In the genomic region with DNA sequence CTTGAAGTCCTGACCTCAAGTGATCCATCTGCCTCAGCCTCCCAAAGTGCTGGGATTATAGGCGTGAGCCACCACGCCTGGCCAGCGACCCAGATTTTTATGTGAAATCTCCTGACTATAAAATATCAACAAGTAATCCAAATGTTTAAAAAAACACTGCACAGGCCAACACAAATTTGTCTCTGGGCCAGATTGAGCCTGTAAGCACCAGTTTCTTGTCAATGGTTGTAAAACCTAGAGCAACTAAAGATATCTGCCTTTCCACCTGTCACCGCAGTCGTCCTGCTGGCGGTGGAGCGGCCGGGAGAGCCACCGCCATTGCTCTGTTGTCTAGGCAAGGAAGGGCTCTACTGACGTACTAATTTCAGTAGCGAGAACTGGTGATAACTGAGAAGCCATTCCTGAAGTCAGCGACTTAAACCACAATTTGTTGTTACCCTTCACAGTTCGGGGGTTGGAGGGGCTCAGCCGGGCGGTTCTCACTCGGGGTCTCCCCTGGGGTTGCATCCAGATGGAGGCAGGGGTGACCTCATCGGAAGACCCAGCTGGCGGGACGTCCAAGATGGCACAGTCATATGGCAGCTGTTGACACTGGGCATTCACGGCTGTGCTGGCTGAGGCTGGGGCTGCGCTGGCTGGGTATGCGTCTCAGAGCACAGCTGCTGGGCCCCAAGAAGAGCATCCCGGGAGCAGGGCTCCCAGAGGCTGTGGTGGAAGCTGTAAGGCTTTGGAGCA, we compare ENCODE assay signal across 24 cellular contexts. TPM values are rescaled to one million over a fixed set of nuclear protein-coding genes. Genes with fewer than 3 reads are reported as not detected.
DNase-seq lines count a peak whose midpoint lies in the region; ATAC-seq and TF ChIP-seq lines count a peak whose summit lies in the region.
"Had no signal": no experiment of that assay in that cellular context is flagged by ENCODE, and none has a peak within 500 bp of the region (broad histone marks: within the 10 kb centered on the region; RNA-seq: fewer than 3 reads in every experiment).

No MANE protein-coding gene starts in this region.

- in situ Hi-C loops in ACHN (cut with HindIII; ENCODE audit: low pct_ligation_motif_present, low pct_unique_long_range_greater_than_20kb, low sequenced_read_pairs) = no loop called here

- peaks cover 7% of the 10 kb centered on the region for H3K9me3 Mint-ChIP-seq in WTC11
- no peaks in the 10 kb centered on the region for H3K9me3 Mint-ChIP-seq in activated T-helper 2 cell treated with anti-CD3 and anti-CD28 coated beads, Interferon-gamma antibody, Interleukin-2, Interleukin-4, amounts not matched to agents 10 μg/mL and 5 μg/mL and 100 μg/mL, durations not matched to agents 14 hours and 24 hours and 36 hours

- H3K27me3 ChIP-seq in left ventricle myocardium inferior (ENCODE audit: low read depth) (no peaks in the 10 kb centered on the region), right atrium auricular region (no peaks in the 10 kb centered on the region), tibial artery (no peaks in the 10 kb centered on the region)

- no peak for ATAC-seq in WTC11
- peak; percentile 78 for ATAC-seq in mucosa of descending colon
- ATAC-seq: esophagus mucosa, gastrocnemius medialis had no signal

- no peak overlapping the region for H3K4me3 Mint-ChIP-seq in WTC11
- H3K4me3 Mint-ChIP-seq in activated T-helper 2 cell treated with anti-CD3 and anti-CD28 coated beads, Interferon-gamma antibody, Interleukin-2, Interleukin-4, amounts not matched to agents 10 μg/mL and 5 μg/mL and 100 μg/mL, durations not matched to agents 14 hours and 24 hours and 36 hours (ENCODE audit: low read depth) = no peak overlapping the region

- H3K36me3 Mint-ChIP-seq in WTC11 = peaks cover 33% of the 10 kb centered on the region
- peaks cover 15% of the 10 kb centered on the region for H3K36me3 Mint-ChIP-seq in activated T-helper 2 cell treated with anti-CD3 and anti-CD28 coated beads, Interferon-gamma antibody, Interleukin-2, Interleukin-4, amounts not matched to agents 10 μg/mL and 5 μg/mL and 100 μg/mL, durations not matched to agents 14 hours and 24 hours and 36 hours (ENCODE audit: low read depth)

- no peak for DNase-seq in left ventricle myocardium inferior
- no peak for DNase-seq in right atrium auricular region (ENCODE audit: low spot score)
- no peak for DNase-seq in WTC11 (ENCODE audit: low spot score)
- peak in 1 of 3 donors; percentile 54 for DNase-seq in mucosa of descending colon
- no peak for DNase-seq in tibial artery
- no peak for DNase-seq in ACHN
- DNase-seq in germinal center (ENCODE audit: low spot score) = no peak
- no peak for DNase-seq in activated T-helper 2 cell treated with anti-CD3 and anti-CD28 coated beads, Interferon-gamma antibody, Interleukin-2, Interleukin-4, amounts not matched to agents 10 μg/mL and 5 μg/mL and 100 μg/mL, durations not matched to agents 14 hours and 24 hours and 36 hours (ENCODE audit: low spot score)
- DNase-seq: activated CD4-positive, alpha-beta T cell treated with anti-CD3 and anti-CD28 coated beads for 1 hour; activated gamma-delta T cell treated with Interleukin-2 at 50 U/mL for 16 hours; AML-193; COR-L47; DMS79 treated with DMSO at 0.1 percent for 48 hours; effector memory CD4-positive, alpha-beta T cell; gastrocnemius medialis; H7; midbrain; NCI-H1092; NCI-H2081 treated with DMSO at 0.1 percent for 48 hours; NCI-H510A; PC-9; SIG-M5 had no signal

- TF ChIP-seq CTCF in left ventricle myocardium inferior (IDR thresholded peaks at IDR 0.05; ENCODE audit: borderline replicate concordance) = no peak
- TF ChIP-seq CTCF in right atrium auricular region (IDR thresholded peaks at IDR 0.05) = no peak
- TF ChIP-seq CTCF in WTC11 (IDR thresholded peaks at IDR 0.05) = no peak
- TF ChIP-seq CTCF in mucosa of descending colon (IDR thresholded peaks at IDR 0.05) = no peak
- TF ChIP-seq CTCF in tibial artery (IDR thresholded peaks at IDR 0.05) = peak in 1 of 2 experiments; percentile 14

- CTCF ChIA-PET in WTC11 (lab: Charles Lee) = no interaction called here

- H3K4me3 ChIP-seq in left ventricle myocardium inferior (no peak overlapping the region), right atrium auricular region (no peak overlapping the region), mucosa of descending colon (no peak overlapping the region), tibial artery (no peak overlapping the region)
- H3K4me3 ChIP-seq: gastrocnemius medialis, PC-9, skin epidermis had no signal

- H3K27ac ChIP-seq in left ventricle myocardium inferior (replicated peaks) (peak overlapping the region; percentile 40), right atrium auricular region (no peak overlapping the region), tibial artery (peak overlapping the region; percentile 50 to 54)
- H3K27ac ChIP-seq: gastrocnemius medialis, PC-9, skin epidermis had no signal

- H3K27me3 Mint-ChIP-seq in WTC11 (ENCODE audit: low read depth) = no peaks in the 10 kb centered on the region
- no peaks in the 10 kb centered on the region for H3K27me3 Mint-ChIP-seq in activated T-helper 2 cell treated with anti-CD3 and anti-CD28 coated beads, Interferon-gamma antibody, Interleukin-2, Interleukin-4, amounts not matched to agents 10 μg/mL and 5 μg/mL and 100 μg/mL, durations not matched to agents 14 hours and 24 hours and 36 hours (ENCODE audit: low read depth)

- H3K4me1 ChIP-seq in left ventricle myocardium inferior = no peaks in the 10 kb centered on the region
- no peaks in the 10 kb centered on the region for H3K4me1 ChIP-seq in right atrium auricular region
- peaks cover 15% of the 10 kb centered on the region for H3K4me1 ChIP-seq in mucosa of descending colon (ENCODE audit: low read depth)
- H3K4me1 ChIP-seq in tibial artery = peaks cover 0 to 27% (median 17%) of the 10 kb centered on the region in 4 donors

- no peaks in the 10 kb centered on the region for H3K9me3 ChIP-seq in left ventricle myocardium inferior (replicated peaks)
- no peaks in the 10 kb centered on the region for H3K9me3 ChIP-seq in right atrium auricular region
- no peaks in the 10 kb centered on the region for H3K9me3 ChIP-seq in mucosa of descending colon
- H3K9me3 ChIP-seq in tibial artery = no peaks in the 10 kb centered on the region
- H3K9me3 ChIP-seq: gastrocnemius medialis had no signal

- peak overlapping the region; percentile 45; the same call in 1 of the 2 replicates for H3K27ac Mint-ChIP-seq in WTC11
- no peak overlapping the region for H3K27ac Mint-ChIP-seq in activated T-helper 2 cell treated with anti-CD3 and anti-CD28 coated beads, Interferon-gamma antibody, Interleukin-2, Interleukin-4, amounts not matched to agents 10 μg/mL and 5 μg/mL and 100 μg/mL, durations not matched to agents 14 hours and 24 hours and 36 hours

- H3K36me3 ChIP-seq in left ventricle myocardium inferior (peaks cover 4% of the 10 kb centered on the region), right atrium auricular region (no peaks in the 10 kb centered on the region), mucosa of descending colon (ENCODE audit: low read depth) (no peaks in the 10 kb centered on the region), tibial artery (peaks cover 0 to 5% (median 0%) of the 10 kb centered on the region in 3 donors)
- H3K36me3 ChIP-seq: gastrocnemius medialis had no signal

- intact Hi-C loops in left ventricle myocardium inferior (cut with micrococcal nuclease) = no loop called here
- intact Hi-C loops in mucosa of descending colon (cut with DNase I, micrococcal nuclease) = no loop called here
- intact Hi-C loops in tibial artery (cut with DNase I; ENCODE audit: low total_unique reads) = no loop called here
- intact Hi-C loops in activated T-helper 2 cell treated with anti-CD3 and anti-CD28 coated beads, Interferon-gamma antibody, Interleukin-2, Interleukin-4, amounts not matched to agents 10 μg/mL and 5 μg/mL and 100 μg/mL, durations not matched to agents 14 hours and 24 hours and 36 hours (cut with micrococcal nuclease) = no loop called here

- POLR2A ChIA-PET in WTC11 (lab: Charles Lee) = no interaction called here

- H3K4me1 Mint-ChIP-seq in WTC11 = peaks cover 18% of the 10 kb centered on the region
- H3K4me1 Mint-ChIP-seq in activated T-helper 2 cell treated with anti-CD3 and anti-CD28 coated beads, Interferon-gamma antibody, Interleukin-2, Interleukin-4, amounts not matched to agents 10 μg/mL and 5 μg/mL and 100 μg/mL, durations not matched to agents 14 hours and 24 hours and 36 hours (ENCODE audit: low read depth) = peaks cover 4% of the 10 kb centered on the region

TF ChIP-seq in WTC11, 78 proteins besides CTCF, POLR2A, EP300 and RAD21 (continues in another document):
- TF ChIP-seq ZNF263 (CRISPR knock-in tag; IDR thresholded peaks at IDR 0.05; ENCODE audit: low read depth) = no peak

RNA-seq across cellular contexts. Expression of a gene that starts 55.2 kb away (rescaled TPM):
- 26.0 TPM for total RNA-seq in left ventricle myocardium inferior
- total RNA-seq in right atrium auricular region = 10 to 100 TPM; 31.8 to 34.2 TPM
- total RNA-seq in WTC11 (2021) = 114 to 131 TPM (median 129 TPM) in 3 replicates
- total RNA-seq in mucosa of descending colon = 10 to 100 TPM; 52.7 to 63.0 (median 57.5) TPM
- 10.6 and 11.9 TPM in 2 replicates for total RNA-seq in activated T-helper 2 cell treated with anti-CD3 and anti-CD28 coated beads, Interferon-gamma antibody, Interleukin-2, Interleukin-4, amounts not matched to agents 10 μg/mL and 5 μg/mL and 100 μg/mL, durations not matched to agents 14 hours and 24 hours and 36 hours

Comparison
In these comparisons a context has a peak if more than half of its experiments do, and no peak if none do; other contexts are left out.
1. H3K27ac ChIP-seq: peak in left ventricle myocardium inferior (single experiment) and tibial artery (2 of 2); none in right atrium auricular region (0 of 2).